In the genomic region with DNA sequence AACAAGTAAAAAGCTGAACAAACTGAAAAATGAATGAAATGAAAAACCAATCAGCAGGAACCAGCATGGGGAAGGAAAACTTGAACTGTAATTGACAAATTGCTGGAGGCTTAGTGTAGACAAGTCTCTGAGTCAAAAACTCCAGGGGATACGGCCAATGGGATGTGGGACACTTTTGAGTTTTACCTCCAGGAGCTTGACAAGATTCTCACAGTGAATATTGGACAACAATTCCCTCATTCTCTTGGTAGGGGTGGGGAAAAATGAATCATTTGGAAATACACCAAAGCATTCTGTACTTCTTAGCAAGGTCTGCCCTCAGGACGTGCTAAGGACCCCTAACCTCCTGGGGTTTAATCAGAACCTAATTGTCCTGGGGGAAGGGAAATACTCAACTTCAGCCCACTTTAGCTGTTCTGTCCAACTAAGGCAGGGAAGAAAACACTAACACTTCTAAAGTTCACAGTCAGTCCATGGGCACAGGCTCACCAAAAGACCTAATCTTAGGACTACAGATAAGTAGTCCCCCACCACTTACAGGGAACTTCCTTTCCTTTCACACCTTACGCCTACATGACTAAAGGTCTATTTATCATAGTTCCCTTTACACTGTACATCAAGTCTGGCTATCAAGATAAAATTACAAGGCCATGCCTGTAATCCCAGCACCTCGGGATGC, we compare ENCODE assay signal across 1 cellular context.
TF ChIP-seq lines count a peak whose summit lies in the region.

No MANE protein-coding gene starts in this region.

TF ChIP-seq in K562, 482 proteins besides CTCF, POLR2A, EP300 and RAD21 (continued from another document and continues in another):
- peak; percentile 36; the same call in 1 of the 2 replicates for TF ChIP-seq NFE2 (IDR thresholded peaks at IDR 0.05; ENCODE audit: low read depth)
- no peak for TF ChIP-seq GTF2E2 (tag; IDR thresholded peaks at IDR 0.05)
- no peak for TF ChIP-seq TARDBP (IDR thresholded peaks at IDR 0.05)
- TF ChIP-seq ZNF644 (tag; IDR thresholded peaks at IDR 0.05; ENCODE audit: low read depth), result no peak
- no peak for TF ChIP-seq ZKSCAN8 (CRISPR knock-in tag; IDR thresholded peaks at IDR 0.05)
- TF ChIP-seq SAFB2 (IDR thresholded peaks at IDR 0.05; ENCODE audit: borderline replicate concordance, low read depth, low read length, severe bottlenecking), result no peak
- TF ChIP-seq FUS (optimal IDR thresholded peaks at IDR 0.05; ENCODE audit: low read depth, low read length), result no peak
- TF ChIP-seq E2F3 (CRISPR knock-in tag; IDR thresholded peaks at IDR 0.05), result no peak
- no peak for TF ChIP-seq TGIF2 (CRISPR knock-in tag; IDR thresholded peaks at IDR 0.05)
- TF ChIP-seq ZNF143 (CRISPR knock-in tag; IDR thresholded peaks at IDR 0.05), result no peak
- TF ChIP-seq NR3C1 (CRISPR knock-in tag; IDR thresholded peaks at IDR 0.05), result no peak
- no peak for TF ChIP-seq PTRF (tag; IDR thresholded peaks at IDR 0.05)
- TF ChIP-seq FOSL1 (tag; conservative IDR thresholded peaks at IDR 0.05), result no peak
- no peak for TF ChIP-seq KLF13 (tag; IDR thresholded peaks at IDR 0.05; ENCODE audit: borderline replicate concordance, low read depth)
- peak; percentile 77 for TF ChIP-seq SMARCE1 (IDR thresholded peaks at IDR 0.05)
- no peak for TF ChIP-seq NFXL1 (CRISPR knock-in tag; IDR thresholded peaks at IDR 0.05)
- no peak for TF ChIP-seq ZNF224 (CRISPR knock-in tag; IDR thresholded peaks at IDR 0.05)
- no peak; the same call in 1 of the 2 replicates for TF ChIP-seq MBD2 (IDR thresholded peaks at IDR 0.05; ENCODE audit: borderline replicate concordance, low read depth)
- no peak for TF ChIP-seq YBX1 (IDR thresholded peaks at IDR 0.05)
- no peak for TF ChIP-seq CBX5 (IDR thresholded peaks at IDR 0.05; ENCODE audit: borderline replicate concordance, low read depth)
- no peak for TF ChIP-seq RB1 (IDR thresholded peaks at IDR 0.05; ENCODE audit: low read depth)
- 0 out of 2 replicates have a peak, but pooled peaks have one; percentile 62 for TF ChIP-seq ZEB2 (IDR thresholded peaks at IDR 0.05)
- TF ChIP-seq PTBP1 (IDR thresholded peaks at IDR 0.05; ENCODE audit: low read depth, low read length), result no peak
- TF ChIP-seq SLC30A9 (CRISPR knock-in tag; IDR thresholded peaks at IDR 0.05), result no peak
- no peak for TF ChIP-seq ZNF668 (CRISPR knock-in tag; IDR thresholded peaks at IDR 0.05)
- peak; percentile 41 for TF ChIP-seq EGR1 (conservative IDR thresholded peaks at IDR 0.05)
- TF ChIP-seq NR4A1 (CRISPR knock-in tag; IDR thresholded peaks at IDR 0.05), result no peak
- TF ChIP-seq NR4A1 (tag; IDR thresholded peaks at IDR 0.05), result no peak
- TF ChIP-seq ELK3 (CRISPR knock-in tag; IDR thresholded peaks at IDR 0.05), result no peak
- no peak for TF ChIP-seq ZNF274 (IDR thresholded peaks at IDR 0.05; ENCODE audit: borderline replicate concordance, low read depth, low read length)
- no peak for TF ChIP-seq IFI16 (CRISPR knock-in tag; IDR thresholded peaks at IDR 0.05)
- TF ChIP-seq NONO (IDR thresholded peaks at IDR 0.05; ENCODE audit: low read depth in 2 of 2, low read length in 1 of 2), result no peak
- no peak for TF ChIP-seq PRPF4 (IDR thresholded peaks at IDR 0.05; ENCODE audit: insufficient read depth, low read depth, low read length, poor library complexity, severe bottlenecking)
- peak; percentile 81 for TF ChIP-seq CBFA2T2 (conservative IDR thresholded peaks at IDR 0.05)
- no peak for TF ChIP-seq ZNF561 (CRISPR knock-in tag; conservative IDR thresholded peaks at IDR 0.05)
- no peak for TF ChIP-seq CHD4 (IDR thresholded peaks at IDR 0.05; ENCODE audit: insufficient read depth, insufficient replicate concordance, low read depth, low read length, poor library complexity, severe bottlenecking)
- no peak for TF ChIP-seq NCOA6 (IDR thresholded peaks at IDR 0.05)
- no peak for TF ChIP-seq ILF3 (IDR thresholded peaks at IDR 0.05; ENCODE audit: borderline replicate concordance)
- TF ChIP-seq, protein P1, sequence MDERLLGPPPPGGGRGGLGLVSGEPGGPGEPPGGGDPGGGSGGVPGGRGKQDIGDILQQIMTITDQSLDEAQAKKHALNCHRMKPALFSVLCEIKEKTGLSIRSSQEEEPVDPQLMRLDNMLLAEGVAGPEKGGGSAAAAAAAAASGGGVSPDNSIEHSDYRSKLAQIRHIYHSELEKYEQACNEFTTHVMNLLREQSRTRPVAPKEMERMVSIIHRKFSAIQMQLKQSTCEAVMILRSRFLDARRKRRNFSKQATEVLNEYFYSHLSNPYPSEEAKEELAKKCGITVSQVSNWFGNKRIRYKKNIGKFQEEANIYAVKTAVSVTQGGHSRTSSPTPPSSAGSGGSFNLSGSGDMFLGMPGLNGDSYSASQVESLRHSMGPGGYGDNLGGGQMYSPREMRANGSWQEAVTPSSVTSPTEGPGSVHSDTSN (CRISPR knock-in tag; IDR thresholded peaks at IDR 0.05; ENCODE audit: low read depth), result no peak
- TF ChIP-seq, protein P1 (tag; conservative IDR thresholded peaks at IDR 0.05; ENCODE audit: low read depth), result peak; percentile 34; the same call in 1 of the 2 replicates
- TF ChIP-seq, protein P2, sequence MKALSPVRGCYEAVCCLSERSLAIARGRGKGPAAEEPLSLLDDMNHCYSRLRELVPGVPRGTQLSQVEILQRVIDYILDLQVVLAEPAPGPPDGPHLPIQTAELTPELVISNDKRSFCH (CRISPR knock-in tag; IDR thresholded peaks at IDR 0.05), result no peak
- TF ChIP-seq, protein P2 (tag; IDR thresholded peaks at IDR 0.05), result no peak
- no peak for TF ChIP-seq ARID2 (IDR thresholded peaks at IDR 0.05)
- TF ChIP-seq NCOR1 (IDR thresholded peaks at IDR 0.05), result peak; percentile 70
- no peak for TF ChIP-seq ARHGAP35 (IDR thresholded peaks at IDR 0.05; ENCODE audit: partially characterized antibody)
- TF ChIP-seq TFAM (CRISPR knock-in tag; conservative IDR thresholded peaks at IDR 0.05), result no peak
- TF ChIP-seq EWSR1 (IDR thresholded peaks at IDR 0.05; ENCODE audit: borderline replicate concordance, low read depth, partially characterized antibody), result no peak
- no peak for TF ChIP-seq RBM22 (IDR thresholded peaks at IDR 0.05; ENCODE audit: low read depth, low read length, poor library complexity, severe bottlenecking)
- TF ChIP-seq ZNF408 (CRISPR knock-in tag; IDR thresholded peaks at IDR 0.05; ENCODE audit: low read depth), result no peak
- TF ChIP-seq ZNF212 (CRISPR knock-in tag; IDR thresholded peaks at IDR 0.05), result no peak
- no peak for TF ChIP-seq NFE2L1 (tag; IDR thresholded peaks at IDR 0.05; ENCODE audit: borderline replicate concordance, low read depth)
- TF ChIP-seq, protein P3, sequence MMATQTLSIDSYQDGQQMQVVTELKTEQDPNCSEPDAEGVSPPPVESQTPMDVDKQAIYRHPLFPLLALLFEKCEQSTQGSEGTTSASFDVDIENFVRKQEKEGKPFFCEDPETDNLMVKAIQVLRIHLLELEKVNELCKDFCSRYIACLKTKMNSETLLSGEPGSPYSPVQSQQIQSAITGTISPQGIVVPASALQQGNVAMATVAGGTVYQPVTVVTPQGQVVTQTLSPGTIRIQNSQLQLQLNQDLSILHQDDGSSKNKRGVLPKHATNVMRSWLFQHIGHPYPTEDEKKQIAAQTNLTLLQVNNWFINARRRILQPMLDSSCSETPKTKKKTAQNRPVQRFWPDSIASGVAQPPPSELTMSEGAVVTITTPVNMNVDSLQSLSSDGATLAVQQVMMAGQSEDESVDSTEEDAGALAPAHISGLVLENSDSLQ (IDR thresholded peaks at IDR 0.05), result peak; percentile 43
- TF ChIP-seq FOXP1 (CRISPR knock-in tag; IDR thresholded peaks at IDR 0.05), result no peak
- no peak for TF ChIP-seq ZMIZ1 (IDR thresholded peaks at IDR 0.05; ENCODE audit: low read depth in 2 of 2, low read length in 2 of 2)
- no peak for TF ChIP-seq STAG1 (CRISPR knock-in tag; IDR thresholded peaks at IDR 0.05; ENCODE audit: borderline replicate concordance)
- no peak for TF ChIP-seq KLF10 (CRISPR knock-in tag; IDR thresholded peaks at IDR 0.05)
- TF ChIP-seq MTA2 (IDR thresholded peaks at IDR 0.05; ENCODE audit: low read depth), result peak; percentile 35; the same call in 1 of the 2 replicates
- TF ChIP-seq RCOR1 (IDR thresholded peaks at IDR 0.05; ENCODE audit: borderline replicate concordance in 1 of 2, low read depth in 2 of 2, low read length in 2 of 2), result peak in 1 of 2 experiments; percentile 47; a peak in 1 of 4 replicates
- no peak for TF ChIP-seq HMG20B (CRISPR knock-in tag; IDR thresholded peaks at IDR 0.05)
- no peak for TF ChIP-seq GABPA (tag; conservative IDR thresholded peaks at IDR 0.05; ENCODE audit: low read depth)
- no peak for TF ChIP-seq TSC22D4 (tag; IDR thresholded peaks at IDR 0.05)
- no peak for TF ChIP-seq MCM3 (IDR thresholded peaks at IDR 0.05)
- peak; percentile 52; the same call in 1 of the 2 replicates for TF ChIP-seq SPI1 (IDR thresholded peaks at IDR 0.05; ENCODE audit: borderline replicate concordance, low read depth, low read length)
- no peak for TF ChIP-seq MCM7 (IDR thresholded peaks at IDR 0.05)
- no peak for TF ChIP-seq DMBX1 (CRISPR knock-in tag; IDR thresholded peaks at IDR 0.05; ENCODE audit: borderline replicate concordance)
- TF ChIP-seq FIP1L1 (IDR thresholded peaks at IDR 0.05; ENCODE audit: low read depth, low read length, poor library complexity, severe bottlenecking), result no peak
- no peak for TF ChIP-seq BCL6 (CRISPR knock-in tag; IDR thresholded peaks at IDR 0.05)
- TF ChIP-seq ATF1 (CRISPR knock-in tag; IDR thresholded peaks at IDR 0.05), result no peak
- TF ChIP-seq ATF1 (tag; IDR thresholded peaks at IDR 0.05), result no peak
- no peak for TF ChIP-seq RUNX1 (IDR thresholded peaks at IDR 0.05; ENCODE audit: low read depth)
- no peak for TF ChIP-seq ZNF79 (CRISPR knock-in tag; IDR thresholded peaks at IDR 0.05; ENCODE audit: low read depth)
- TF ChIP-seq CREM (IDR thresholded peaks at IDR 0.05; ENCODE audit: low read depth), result peak; percentile 45; the same call in 1 of the 2 replicates
- peak; percentile 42; the same call in 1 of the 2 replicates for TF ChIP-seq SOX6 (IDR thresholded peaks at IDR 0.05)
- TF ChIP-seq TEAD4 (IDR thresholded peaks at IDR 0.05; ENCODE audit: low read length), result peak; percentile 88
- no peak for TF ChIP-seq TEAD4 (CRISPR knock-in tag; IDR thresholded peaks at IDR 0.05; ENCODE audit: borderline replicate concordance)
- TF ChIP-seq TCF3 (CRISPR knock-in tag; IDR thresholded peaks at IDR 0.05), result peak; percentile 67
- no peak for TF ChIP-seq FOXA3 (CRISPR knock-in tag; conservative IDR thresholded peaks at IDR 0.05 in 1 of 2, IDR thresholded peaks at IDR 0.05 in 1 of 2)
- TF ChIP-seq MCM2 (IDR thresholded peaks at IDR 0.05; ENCODE audit: low read depth), result no peak
- TF ChIP-seq MAFG (tag; conservative IDR thresholded peaks at IDR 0.05), result no peak
- no peak for TF ChIP-seq BRCA1 (IDR thresholded peaks at IDR 0.05)
- no peak for TF ChIP-seq BRCA1 (CRISPR knock-in tag; IDR thresholded peaks at IDR 0.05)
- no peak for TF ChIP-seq ZBTB8A (IDR thresholded peaks at IDR 0.05; ENCODE audit: partially characterized antibody)
- no peak for TF ChIP-seq PHF20 (IDR thresholded peaks at IDR 0.05; ENCODE audit: partially characterized antibody)
- TF ChIP-seq HEY1 (CRISPR knock-in tag; IDR thresholded peaks at IDR 0.05; ENCODE audit: borderline replicate concordance), result no peak
- no peak for TF ChIP-seq ZNF253 (CRISPR knock-in tag; conservative IDR thresholded peaks at IDR 0.05)
- TF ChIP-seq KAT2B (IDR thresholded peaks at IDR 0.05; ENCODE audit: low read depth, low read length), result no peak
- TF ChIP-seq ZNF780A (CRISPR knock-in tag; IDR thresholded peaks at IDR 0.05), result no peak
